ENCODE assay signal across 1 cellular context in the genomic region with DNA sequence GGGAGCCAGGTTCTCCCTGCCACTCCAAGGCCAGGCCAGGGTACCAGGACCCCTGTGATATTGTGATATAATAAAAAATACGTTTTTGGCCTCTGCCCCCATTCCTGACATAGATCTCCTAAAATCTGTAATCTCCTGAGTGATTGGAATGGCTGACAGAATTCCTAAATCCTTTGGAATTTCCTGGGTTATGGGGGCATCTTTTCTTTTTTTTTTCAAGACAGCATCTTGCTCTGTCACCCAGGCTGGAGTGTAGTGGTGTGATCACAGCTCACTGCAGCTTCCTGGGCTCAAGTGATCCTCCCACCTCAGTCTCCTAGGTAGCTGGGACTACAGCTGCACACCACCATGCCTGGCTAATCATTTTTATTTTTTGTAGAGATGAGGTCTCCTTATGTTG.
TF ChIP-seq lines count a peak whose summit lies in the region.

No MANE protein-coding gene starts in this region.

TF ChIP-seq in IMR-90, 13 proteins besides CTCF, POLR2A, EP300 and RAD21:
- no peak for TF ChIP-seq CEBPB (IDR thresholded peaks at IDR 0.05; ENCODE audit: low read depth, low read length)
- no peak for TF ChIP-seq MAZ (IDR thresholded peaks at IDR 0.05; ENCODE audit: borderline replicate concordance, low read depth, low read length)
